Comparison of ENCODE assay signal across 30 cellular contexts in the genomic region with DNA sequence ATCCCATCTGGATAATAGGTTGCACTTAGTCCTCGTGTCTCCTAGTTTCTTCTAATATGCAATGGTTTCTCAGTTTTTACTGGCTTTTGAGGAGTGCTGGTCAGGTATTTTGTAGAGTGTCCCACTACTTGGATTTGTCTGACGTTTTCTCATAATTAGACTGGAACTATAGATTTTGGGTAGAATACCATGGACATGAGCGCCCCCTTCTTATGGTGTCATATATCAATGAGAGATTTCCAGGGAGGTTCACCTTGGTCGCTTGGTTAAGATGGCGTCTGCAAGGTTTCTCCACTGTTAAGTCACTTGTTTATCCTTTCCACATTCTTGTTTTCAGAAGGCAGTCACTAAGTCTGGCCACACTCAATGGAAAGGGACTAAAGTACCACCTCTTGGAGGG. TPM values are rescaled to one million over a fixed set of nuclear protein-coding genes. Genes with fewer than 3 reads are reported as not detected.
DNase-seq lines count a peak whose midpoint lies in the region; ATAC-seq and TF ChIP-seq lines count a peak whose summit lies in the region.
"Had no signal": no experiment of that assay in that cellular context is flagged by ENCODE, and none has a peak within 500 bp of the region (broad histone marks: within the 10 kb centered on the region; RNA-seq: fewer than 3 reads in every experiment).

No MANE protein-coding gene starts in this region.

- intact Hi-C loops in left ventricle myocardium inferior (cut with micrococcal nuclease) (no loop called here), heart left ventricle (cut with DNase I) (loop anchor here in 2 of 10 donors (2.0 to 10.0 kb wide), 2 partner anchors 223 to 229 kb away; no protein-coding TSS in a partner anchor), spleen (cut with DNase I; ENCODE audit: low total_unique reads) (no loop called here)

- TF ChIP-seq POLR2A in heart left ventricle (IDR thresholded peaks at IDR 0.05) (no peak), spleen (IDR thresholded peaks at IDR 0.05) (no peak)

- H3K9me3 ChIP-seq in left ventricle myocardium inferior (replicated peaks) (no peaks in the 10 kb centered on the region), heart left ventricle (no peaks in the 10 kb centered on the region), spleen (no peaks in the 10 kb centered on the region)
- H3K9me3 ChIP-seq: ascending aorta, Caco-2, esophagus muscularis mucosa, MG63, sigmoid colon, upper lobe of left lung had no signal

- peaks cover 11% of the 10 kb centered on the region for H3K27me3 ChIP-seq in left ventricle myocardium inferior (ENCODE audit: low read depth)
- H3K27me3 ChIP-seq in heart left ventricle = no peaks in the 10 kb centered on the region
- no peaks in the 10 kb centered on the region for H3K27me3 ChIP-seq in spleen (replicated peaks in 1 of 7)
- H3K27me3 ChIP-seq: ascending aorta, esophagus muscularis mucosa, sigmoid colon, upper lobe of left lung had no signal

- H3K4me3 ChIP-seq in left ventricle myocardium inferior = no peak overlapping the region
- no peak overlapping the region for H3K4me3 ChIP-seq in heart left ventricle
- no peak overlapping the region for H3K4me3 ChIP-seq in spleen
- H3K4me3 ChIP-seq: ascending aorta, esophagus muscularis mucosa, MG63, sigmoid colon, SK-N-MC, upper lobe of left lung had no signal

- no peak overlapping the region for H3K27ac ChIP-seq in left ventricle myocardium inferior (replicated peaks)
- H3K27ac ChIP-seq in heart left ventricle = no peak overlapping the region
- H3K27ac ChIP-seq in VCaP = no peak overlapping the region
- H3K27ac ChIP-seq in spleen = no peak overlapping the region
- H3K27ac ChIP-seq: ascending aorta, esophagus muscularis mucosa, sigmoid colon, SK-N-MC, upper lobe of left lung had no signal

- no peaks in the 10 kb centered on the region for H3K36me3 ChIP-seq in left ventricle myocardium inferior
- H3K36me3 ChIP-seq in heart left ventricle = no peaks in the 10 kb centered on the region
- H3K36me3 ChIP-seq in spleen = no peaks in the 10 kb centered on the region
- H3K36me3 ChIP-seq: ascending aorta, esophagus muscularis mucosa, MG63, sigmoid colon, upper lobe of left lung had no signal

- no peak for DNase-seq in left ventricle myocardium inferior
- no peak for DNase-seq in heart left ventricle
- DNase-seq in M059J (ENCODE audit: low read depth) = peak; percentile 9
- DNase-seq in NCI-H187 (lab: John Stamatoyannopoulos, UW) = no peak
- no peak for DNase-seq in spleen
- DNase-seq: activated CD4-positive, alpha-beta T cell treated with anti-CD3 and anti-CD28 coated beads for 4 hours; activated CD8-positive, alpha-beta memory T cell treated with anti-CD3 and anti-CD28 coated beads for 24 hours; activated effector memory CD4-positive, alpha-beta T cell treated with anti-CD3 and anti-CD28 coated beads, Interleukin-2, amount 50 U/mL, for 16 hours; activated naive CD8-positive, alpha-beta T cell treated with anti-CD3 and anti-CD28 coated beads for 36 hours; C1 segment of cervical spinal cord; Caco-2; DND-41; HFFc6; mesendoderm; MG63; NCI-H2107; NCI-H510A treated with DMSO at 0.1 percent for 48 hours; RPMI8226; sigmoid colon; stimulated activated CD4-positive, alpha-beta T cell treated with anti-CD3 and anti-CD28 coated beads, Interleukin-4, amount 100 ng/mL, for 4 hours; substantia nigra; upper lobe of left lung had no signal

- ATAC-seq in heart left ventricle = no peak
- no peak for ATAC-seq in GM21825 (IDR thresholded peaks at IDR 0.05; ENCODE audit: unreplicated experiment)
- ATAC-seq: left lobe of liver; stimulated activated memory B cell treated with anti-CD40 and anti-IgM and Interleukin-4, amounts not matched to agents 10 μg/mL and 1 μg/mL and 100 μg/mL, for 72 hours had no signal

- peak; percentile 20 for TF ChIP-seq CTCF in left ventricle myocardium inferior (IDR thresholded peaks at IDR 0.05; ENCODE audit: borderline replicate concordance)
- TF ChIP-seq CTCF in heart left ventricle (IDR thresholded peaks at IDR 0.05) = peak in 2 of 12 donors; percentile 18 to 26
- TF ChIP-seq CTCF in VCaP (conservative IDR thresholded peaks at IDR 0.05) = peak; percentile 15; the same call in 1 of the 2 replicates
- TF ChIP-seq CTCF in spleen (IDR thresholded peaks at IDR 0.05 in 8 of 11, conservative IDR thresholded peaks at IDR 0.05 in 3 of 11) = no peak

- no peaks in the 10 kb centered on the region for H3K4me1 ChIP-seq in left ventricle myocardium inferior
- no peaks in the 10 kb centered on the region for H3K4me1 ChIP-seq in heart left ventricle
- no peaks in the 10 kb centered on the region for H3K4me1 ChIP-seq in spleen
- H3K4me1 ChIP-seq: ascending aorta, Caco-2, esophagus muscularis mucosa, sigmoid colon, upper lobe of left lung had no signal

- 77 to 85% (median 82%) methylated on average over 5 of the region's 5 CpGs for WGBS in heart left ventricle, 4 donors
- 76 to 91% (median 85%) methylated on average over 5 of the region's 5 CpGs for WGBS in spleen, 5 donors

RNA-seq across cellular contexts. Expression of a gene that starts 6.7 kb away (rescaled TPM):
- total RNA-seq in left ventricle myocardium inferior (not detected), heart left ventricle (1 to 10 TPM in 2 of 9 donors, under 1 TPM in 3, not detected in 4; 0.23 to 2.9 (median 0.68) TPM), spleen (not detected)
- polyA plus RNA-seq in heart left ventricle (under 1 TPM; 0.15 to 0.76 TPM), spleen (under 1 TPM in 1 of 3 donors, not detected in 2; 0.06 TPM)
- 1.7 and 1.8 TPM in 2 replicates for total RNA-seq in M059J (2014; rRNA removed; shearing (Covaris generic))
- total RNA-seq: activated naive CD8-positive, alpha-beta T cell treated with anti-CD3 and anti-CD28 coated beads for 36 hours; ascending aorta; Caco-2; esophagus muscularis mucosa; left lobe of liver; T-helper 2 cell treated with Interferon-gamma antibody and Interleukin-4, amounts not matched to agents 100 ng/mL and 5 ng/mL, for 36 hours had no signal

Comparison
In these comparisons a context has a peak if more than half of its experiments do, and no peak if none do; other contexts are left out.
1. CTCF ChIP-seq: peak in left ventricle myocardium inferior (single experiment) and VCaP (single experiment); none in spleen (0 of 11).